19 cellular contexts compared by ENCODE assay signal in the genomic region with DNA sequence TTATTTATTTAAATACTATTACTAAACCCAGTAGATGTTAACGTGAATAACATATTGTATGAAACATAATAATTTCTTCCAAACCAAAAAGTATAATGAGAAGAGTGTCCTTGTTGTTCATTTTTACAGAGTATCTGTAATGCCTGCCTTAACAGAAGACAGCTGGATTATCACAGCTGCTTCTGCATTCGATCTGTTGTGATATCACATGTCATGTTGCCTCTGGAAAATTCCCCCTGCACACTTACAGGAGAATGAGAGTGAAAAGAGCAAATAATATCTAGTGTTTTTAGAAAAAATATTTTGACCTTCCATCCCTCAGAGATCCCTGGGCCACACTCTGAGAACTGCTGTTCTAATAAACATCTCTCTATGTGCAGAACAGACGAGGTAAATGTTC.
DNase-seq lines count a peak whose midpoint lies in the region; ATAC-seq, FAIRE-seq and TF ChIP-seq lines count a peak whose summit lies in the region.
"Had no signal": no experiment of that assay in that cellular context is flagged by ENCODE, and none has a peak within 500 bp of the region (broad histone marks: within the 10 kb centered on the region; RNA-seq: fewer than 3 reads in every experiment).

No MANE protein-coding gene starts in this region.

- no peaks in the 10 kb centered on the region for H3K79me1 ChIP-seq in H1 (ENCODE audit: low read depth, low read length)

- H2BK12ac ChIP-seq in H1 (ENCODE audit: low read depth, low read length), result no peak overlapping the region

- intact Hi-C loops in heart right ventricle (cut with DNase I), result no loop called here
- intact Hi-C loops in left colon (cut with DNase I, micrococcal nuclease), result no loop called here

- no peak overlapping the region for H2BK15ac ChIP-seq in H1 (ENCODE audit: low read length)

- no peak overlapping the region for H3K14ac ChIP-seq in H1 (ENCODE audit: insufficient read length)

- H3K27ac ChIP-seq in cardiac muscle cell (peak overlapping the region; percentile 80), heart right ventricle (no peak overlapping the region), H1 (ENCODE audit: low read depth, low read length) (no peak overlapping the region)
- H3K27ac ChIP-seq: colonic mucosa, stomach, VCaP had no signal

- no peak overlapping the region for H3K9ac ChIP-seq in H1 (replicated peaks in 1 of 4; ENCODE audit: extremely low read depth in 1 of 4, low read depth in 3 of 4, low read length in 3 of 4)

- H3K4me3 ChIP-seq in cardiac muscle cell (no peak overlapping the region), heart right ventricle (no peak overlapping the region), H1 (ENCODE audit: extremely low read depth in 1 of 4, insufficient read depth in 2 of 4, low read depth in 3 of 4, low read length in 4 of 4) (no peak overlapping the region)
- H3K4me3 ChIP-seq: colonic mucosa, stomach had no signal

- no peaks in the 10 kb centered on the region for H3K79me2 ChIP-seq in H1 (ENCODE audit: control insufficient read depth in 1 of 2, insufficient read depth in 2 of 2, low read length in 2 of 2)

- DNase-seq in cardiac muscle cell (ENCODE audit: low read depth in 1 of 2, low spot score in 1 of 2) (no peak), heart right ventricle (no peak), H1 (ENCODE audit: low read depth in 1 of 2, low spot score in 2 of 2) (no peak), G401 (ENCODE audit: low spot score) (no peak), left colon (no peak), cerebellum (ENCODE audit: low spot score) (no peak)
- DNase-seq: 8988T; colonic mucosa; DMS53; erythroblast; glutamatergic neuron; kidney glomerular epithelial cell; NCI-H1436; NCI-H446; stimulated activated CD4-positive, alpha-beta T cell treated with anti-CD3 and anti-CD28 coated beads, Interleukin-12 subunit alpha, Interleukin-12 subunit beta, amount 100 ng/mL, for 4 hours; stomach had no signal

- H2AK5ac ChIP-seq in H1 (ENCODE audit: low read depth, low read length), result no peak overlapping the region

- H3K36me3 ChIP-seq in cardiac muscle cell (no peaks in the 10 kb centered on the region), heart right ventricle (no peaks in the 10 kb centered on the region), H1 (ENCODE audit: control insufficient read depth in 2 of 4, insufficient read depth in 4 of 4, low read length in 3 of 4) (no peaks in the 10 kb centered on the region)
- H3K36me3 ChIP-seq: colonic mucosa, stomach had no signal

- H3K56ac ChIP-seq in H1 (replicated peaks; ENCODE audit: insufficient read length, low read depth, low read length), result no peak overlapping the region

- in situ Hi-C loops in G401 (cut with HindIII; ENCODE audit: low sequenced_read_pairs), result no loop called here

- no peak for TF ChIP-seq POLR2A in H1 (IDR thresholded peaks at IDR 0.05; ENCODE audit: control extremely low read depth in 1 of 2, low read depth in 2 of 2, low read length in 2 of 2)

- no peaks in the 10 kb centered on the region for H4K20me1 ChIP-seq in H1 (replicated peaks in 1 of 2; ENCODE audit: control insufficient read depth in 1 of 2, insufficient read depth in 2 of 2, low read length in 2 of 2)

- H4K5ac ChIP-seq in H1 (ENCODE audit: insufficient read length, low read depth, low read length), result no peak overlapping the region

- TF ChIP-seq EP300 in H1 (IDR thresholded peaks at IDR 0.05; ENCODE audit: borderline replicate concordance in 1 of 2, low read depth in 2 of 2, low read length in 2 of 2), result no peak

- no peak overlapping the region for H2BK120ac ChIP-seq in H1 (replicated peaks; ENCODE audit: low read depth, low read length)

- H3K9me3 ChIP-seq in cardiac muscle cell (ENCODE audit: low read depth), result no peaks in the 10 kb centered on the region
- peaks cover 0 to 8% (median 0%) of the 10 kb centered on the region in 11 donors for H3K9me3 ChIP-seq in heart right ventricle
- H3K9me3 ChIP-seq in H1 (ENCODE audit: insufficient read depth in 2 of 2, low read depth in 1 of 2, low read length in 1 of 2), result no peaks in the 10 kb centered on the region
- H3K9me3 ChIP-seq: colonic mucosa, stomach had no signal

- FAIRE-seq in H1 (lab: Jason Lieb, UNC), result no peak

- H3K27me3 ChIP-seq in cardiac muscle cell (no peaks in the 10 kb centered on the region), heart right ventricle (no peaks in the 10 kb centered on the region), H1 (replicated peaks in 1 of 4; ENCODE audit: control insufficient read depth in 3 of 4, extremely low read depth in 1 of 4, insufficient read depth in 3 of 4, low read length in 3 of 4) (no peaks in the 10 kb centered on the region)
- H3K27me3 ChIP-seq: colonic mucosa, stomach had no signal

- CTCF ChIA-PET in H1 (lab: Charles Lee; ENCODE audit: partially characterized antibody), result interaction anchor here (0.8 to 2.1 kb wide), 5 partner anchors 23 to 220 kb away, joined by 3 to 6 read pairs (median 4); no protein-coding TSS in a partner anchor

- ATAC-seq in heart right ventricle (no peak), HG03439 (IDR thresholded peaks at IDR 0.05; ENCODE audit: unreplicated experiment) (peak; percentile 14), left colon (no peak), GM18909 (IDR thresholded peaks at IDR 0.05; ENCODE audit: poor library complexity, unreplicated experiment) (no peak)

- 49 to 68% methylated on average over 3 of the region's 3 CpGs for WGBS in heart right ventricle, 2 donors
- WGBS in H1 (ENCODE audit: extremely low coverage in 1 of 2, insufficient coverage in 1 of 2, insufficient read length in 1 of 2, insufficient replicate concordance in 2 of 2, low coverage in 1 of 2, low lambda C conversion rate in 2 of 2, missing lambda C conversion rate in 1 of 2), 2 experiments, result 82% methylated on average over 3 of the region's 3 CpGs; no CpG with 5 or more reads in 1 of the 2 experiments

- no peak overlapping the region for H3K4me2 ChIP-seq in H1 (ENCODE audit: insufficient read depth in 1 of 2, low read depth in 2 of 2, low read length in 2 of 2)

- H3K4me1 ChIP-seq in cardiac muscle cell (ENCODE audit: low read depth), result peaks cover 24% of the 10 kb centered on the region
- H3K4me1 ChIP-seq in heart right ventricle, result no peaks in the 10 kb centered on the region
- no peaks in the 10 kb centered on the region for H3K4me1 ChIP-seq in H1 (replicated peaks in 1 of 4; ENCODE audit: control insufficient read depth in 3 of 4, insufficient read depth in 4 of 4, low read length in 3 of 4)
- H3K4me1 ChIP-seq: colonic mucosa, stomach had no signal

- H3K18ac ChIP-seq in H1 (ENCODE audit: extremely low read depth, low read length), result no peak overlapping the region

- no peaks in the 10 kb centered on the region for H3K23me2 ChIP-seq in H1 (ENCODE audit: low read depth, low read length)

- H4K8ac ChIP-seq in H1 (ENCODE audit: extremely low read depth, insufficient read depth, low read length), result no peak overlapping the region

- H2BK20ac ChIP-seq in H1 (ENCODE audit: low read length), result no peak overlapping the region

- no peak overlapping the region for H4K91ac ChIP-seq in H1 (replicated peaks; ENCODE audit: insufficient read length, low read length)

- H2AFZ ChIP-seq in H1 (ENCODE audit: low read length), result peak overlapping the region; percentile 88

- no peak overlapping the region for H3K4ac ChIP-seq in H1 (replicated peaks; ENCODE audit: insufficient read length, low read depth, low read length)

- H2BK5ac ChIP-seq in H1 (ENCODE audit: low read depth, low read length), result no peak overlapping the region

- no peak for TF ChIP-seq RAD21 in H1 (IDR thresholded peaks at IDR 0.05 in 1 of 2, conservative IDR thresholded peaks at IDR 0.05 in 1 of 2; ENCODE audit: low read depth in 2 of 2, low read length in 2 of 2)

- POLR2A ChIA-PET in H1 (lab: Charles Lee; ENCODE audit: partially characterized antibody), result no interaction called here

- TF ChIP-seq CTCF in cardiac muscle cell (IDR thresholded peaks at IDR 0.05; ENCODE audit: low read depth, low read length) (no peak), heart right ventricle (IDR thresholded peaks at IDR 0.05) (no peak), H1 (IDR thresholded peaks at IDR 0.05; ENCODE audit: control extremely low read depth in 1 of 3, insufficient read depth in 1 of 3, low read depth in 1 of 3, low read length in 3 of 3) (no peak)

- no peak overlapping the region for H3K23ac ChIP-seq in H1 (ENCODE audit: insufficient read length)

TF ChIP-seq in H1, 55 proteins besides CTCF, POLR2A, EP300 and RAD21:
- TF ChIP-seq RXRA (IDR thresholded peaks at IDR 0.05; ENCODE audit: insufficient read depth, low read depth, low read length) (no peak), CBX8 (IDR thresholded peaks at IDR 0.05; ENCODE audit: borderline replicate concordance, low read depth, low read length) (no peak), CTBP2 (IDR thresholded peaks at IDR 0.05; ENCODE audit: borderline replicate concordance, insufficient read depth, insufficient read length, low read length) (no peak), TBP (IDR thresholded peaks at IDR 0.05; ENCODE audit: low read depth, low read length) (no peak), FOSL1 (IDR thresholded peaks at IDR 0.05; ENCODE audit: insufficient read depth, low read depth, low read length) (no peak), TAF7 (optimal IDR thresholded peaks at IDR 0.05; ENCODE audit: borderline replicate concordance, low read depth, low read length) (no peak)
- TF ChIP-seq, protein P1, sequence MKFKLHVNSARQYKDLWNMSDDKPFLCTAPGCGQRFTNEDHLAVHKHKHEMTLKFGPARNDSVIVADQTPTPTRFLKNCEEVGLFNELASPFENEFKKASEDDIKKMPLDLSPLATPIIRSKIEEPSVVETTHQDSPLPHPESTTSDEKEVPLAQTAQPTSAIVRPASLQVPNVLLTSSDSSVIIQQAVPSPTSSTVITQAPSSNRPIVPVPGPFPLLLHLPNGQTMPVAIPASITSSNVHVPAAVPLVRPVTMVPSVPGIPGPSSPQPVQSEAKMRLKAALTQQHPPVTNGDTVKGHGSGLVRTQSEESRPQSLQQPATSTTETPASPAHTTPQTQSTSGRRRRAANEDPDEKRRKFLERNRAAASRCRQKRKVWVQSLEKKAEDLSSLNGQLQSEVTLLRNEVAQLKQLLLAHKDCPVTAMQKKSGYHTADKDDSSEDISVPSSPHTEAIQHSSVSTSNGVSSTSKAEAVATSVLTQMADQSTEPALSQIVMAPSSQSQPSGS (IDR thresholded peaks at IDR 0.05; ENCODE audit: low read length), result no peak
